Comparison of ENCODE assay signal across 7 cellular contexts in the genomic region with DNA sequence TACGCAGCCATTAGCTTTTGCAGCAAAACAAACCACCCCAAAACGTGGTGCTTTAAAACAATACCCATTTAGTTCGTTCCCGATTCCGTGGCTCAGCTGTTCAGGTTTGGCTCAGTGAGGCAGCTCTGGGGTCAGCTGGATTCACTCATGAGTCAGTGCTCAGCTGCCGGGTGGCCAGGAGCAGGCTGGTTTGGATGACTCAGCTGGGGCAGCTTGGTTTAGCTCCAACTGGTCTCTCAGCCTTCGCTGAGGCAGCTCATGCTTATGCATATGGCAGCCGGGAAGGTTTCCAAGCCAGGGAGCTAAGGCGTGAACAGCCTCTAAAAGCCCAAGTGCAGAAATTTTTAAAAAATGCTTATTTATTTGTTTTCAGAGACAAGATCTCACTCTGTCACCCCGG. TPM values are rescaled to one million over a fixed set of nuclear protein-coding genes. Genes with fewer than 3 reads are reported as not detected.
DNase-seq lines count a peak whose midpoint lies in the region; ATAC-seq and TF ChIP-seq lines count a peak whose summit lies in the region.

No MANE protein-coding gene starts in this region.

- no peak overlapping the region for H3K4me3 Mint-ChIP-seq in effector memory CD8-positive, alpha-beta T cell

- H3K9ac ChIP-seq in mesendoderm (ENCODE audit: low read length): no peak overlapping the region

- TF ChIP-seq CTCF in NB4 (IDR thresholded peaks at IDR 0.05; ENCODE audit: low read depth, low read length): no peak

- peak overlapping the region; percentile 31 for H3K18ac ChIP-seq in mesendoderm (ENCODE audit: low read length)

- H3K27ac ChIP-seq in epithelial cell of prostate (peak overlapping the region; percentile 14), mesendoderm (ENCODE audit: low read depth, low read length) (no peak overlapping the region)

- no peak overlapping the region for H2BK15ac ChIP-seq in mesendoderm (replicated peaks; ENCODE audit: low read depth)

- ATAC-seq in effector memory CD8-positive, alpha-beta T cell (replicated peaks): no peak
- no peak for ATAC-seq in GM21825 (IDR thresholded peaks at IDR 0.05; ENCODE audit: unreplicated experiment)

- H3K4ac ChIP-seq in mesendoderm (ENCODE audit: low read depth, low read length): no peak overlapping the region

- H4K5ac ChIP-seq in mesendoderm (ENCODE audit: low read length): no peak overlapping the region

- H3K9me3 Mint-ChIP-seq in effector memory CD8-positive, alpha-beta T cell: no peaks in the 10 kb centered on the region

- H3K27ac Mint-ChIP-seq in effector memory CD8-positive, alpha-beta T cell: no peak overlapping the region

- no peaks in the 10 kb centered on the region for H3K36me3 ChIP-seq in mesendoderm (ENCODE audit: control insufficient read depth, insufficient read depth, low read length)

- no peaks in the 10 kb centered on the region for H3K4me1 Mint-ChIP-seq in effector memory CD8-positive, alpha-beta T cell (ENCODE audit: low read depth in 2 of 2)

- H4K8ac ChIP-seq in mesendoderm (ENCODE audit: low read depth, low read length): no peak overlapping the region

- DNase-seq in NB4 (ENCODE audit: low read depth) (peak; percentile 18), epithelial cell of prostate (ENCODE audit: low read depth, low spot score) (peak; percentile 92), mesendoderm (peak; percentile 53), NCI-H2171 (lab: John Stamatoyannopoulos, UW) (no peak), amygdala (lab: John Stamatoyannopoulos, UW) (no peak)
- DNase-seq in effector memory CD8-positive, alpha-beta T cell: no peak

- no peak overlapping the region for H2BK5ac ChIP-seq in mesendoderm (ENCODE audit: low read length)

- H3K56ac ChIP-seq in mesendoderm (ENCODE audit: low read length): no peak overlapping the region

- H3K4me2 ChIP-seq in mesendoderm (ENCODE audit: low read length): no peak overlapping the region

- no peak for TF ChIP-seq POLR2A in NB4 (IDR thresholded peaks at IDR 0.05; ENCODE audit: extremely low read depth, insufficient read length)

- no peak overlapping the region for H3K23ac ChIP-seq in mesendoderm (ENCODE audit: low read length)

- H3K27me3 ChIP-seq in mesendoderm (ENCODE audit: insufficient read depth, low read length, poor library complexity): no peaks in the 10 kb centered on the region

- H2AK5ac ChIP-seq in mesendoderm (ENCODE audit: low read length): no peak overlapping the region

- no peaks in the 10 kb centered on the region for H3K27me3 Mint-ChIP-seq in effector memory CD8-positive, alpha-beta T cell

- WGBS in mesendoderm (ENCODE audit: extremely low coverage, insufficient coverage, low lambda C conversion rate): no CpG with 5 or more reads among the region's 10 CpGs

- H3K4me1 ChIP-seq in mesendoderm (ENCODE audit: control insufficient read depth, low read depth, low read length): no peaks in the 10 kb centered on the region

- H3K36me3 Mint-ChIP-seq in effector memory CD8-positive, alpha-beta T cell (ENCODE audit: insufficient read depth): no peaks in the 10 kb centered on the region

- H3K4me3 ChIP-seq in NB4 (ENCODE audit: low read depth, low read length) (no peak overlapping the region), mesendoderm (ENCODE audit: low read length) (no peak overlapping the region)

- no peaks in the 10 kb centered on the region for H3K79me2 ChIP-seq in mesendoderm (ENCODE audit: control insufficient read depth, insufficient read depth, low read length)

- H2BK120ac ChIP-seq in mesendoderm (ENCODE audit: low read depth, low read length): no peak overlapping the region

- H3K79me1 ChIP-seq in mesendoderm (ENCODE audit: low read length): no peaks in the 10 kb centered on the region

RNA-seq across cellular contexts. Expression of gene CD99, which starts 13.3 kb away (rescaled TPM):
- 40.9 TPM for polyA plus RNA-seq in mesendoderm (2013, experiment 1 of 2)
- polyA plus RNA-seq in mesendoderm (2013, experiment 2 of 2): 40.4 TPM

Comparison
In these comparisons a context has a peak if more than half of its experiments do, and no peak if none do; other contexts are left out.
1. DNase-seq: peak in NB4 (single experiment), epithelial cell of prostate (single experiment) and mesendoderm (single experiment); none in NCI-H2171 (single experiment), effector memory CD8-positive, alpha-beta T cell (0 of 3) and amygdala (0 of 56).